In genomic region chr15:75696303-75696657, GRCh38 we compare ENCODE assay signal across 13 cellular contexts. TPM values are rescaled to one million over a fixed set of nuclear protein-coding genes. Genes with fewer than 3 reads are reported as not detected.
DNase-seq lines count a peak whose midpoint lies in the region; ATAC-seq, FAIRE-seq and TF ChIP-seq lines count a peak whose summit lies in the region.
"Had no signal": no experiment of that assay in that cellular context is flagged by ENCODE, and none has a peak within 500 bp of the region (broad histone marks: within the 10 kb centered on the region; RNA-seq: fewer than 3 reads in every experiment).

No MANE protein-coding gene starts in this region.

- H3K18ac ChIP-seq in H1 (ENCODE audit: extremely low read depth, low read length) (no peak overlapping the region), trophoblast cell (ENCODE audit: low read length) (no peak overlapping the region)

- H4K20me1 ChIP-seq in BLaER1 (no peaks in the 10 kb centered on the region), H1 (replicated peaks in 1 of 2; ENCODE audit: control insufficient read depth in 1 of 2, insufficient read depth in 2 of 2, low read length in 2 of 2) (no peaks in the 10 kb centered on the region)

- H2BK120ac ChIP-seq in H1 (replicated peaks; ENCODE audit: low read depth, low read length) (no peak overlapping the region), trophoblast cell (ENCODE audit: insufficient read depth, low read length, poor library complexity) (peak overlapping the region; percentile 19)

- DNase-seq in NT2/D1 (ENCODE audit: low read depth, low spot score) (no peak), H1 (ENCODE audit: low read depth in 1 of 2, low spot score in 2 of 2) (no peak), trophoblast cell (no peak), GM19239 (ENCODE audit: insufficient read length, low spot score) (no peak), NOMO-1 treated with DMSO at 0.1 percent for 48 hours (lab: John Stamatoyannopoulos, UW; ENCODE audit: unreplicated experiment) (no peak)
- DNase-seq in effector CD8-positive, alpha-beta T cell (lab: John Stamatoyannopoulos, UW) = no peak
- no peak for DNase-seq in naive thymus-derived CD4-positive, alpha-beta T cell
- DNase-seq: activated naive CD4-positive, alpha-beta T cell; endodermal cell; PC-3; stimulated activated CD4-positive, alpha-beta T cell treated with anti-CD3 and anti-CD28 coated beads, Interleukin-4, amount 100 ng/mL, for 4 hours; thyroid gland had no signal

- H3K79me1 ChIP-seq in H1 (ENCODE audit: low read depth, low read length) (no peaks in the 10 kb centered on the region), trophoblast cell (ENCODE audit: low read length) (peaks cover 16% of the 10 kb centered on the region)

- H3K14ac ChIP-seq in H1 (ENCODE audit: insufficient read length) (no peak overlapping the region), trophoblast cell (ENCODE audit: low read length) (no peak overlapping the region)

- WGBS in H1 (ENCODE audit: extremely low coverage in 1 of 2, insufficient coverage in 1 of 2, insufficient read length in 1 of 2, insufficient replicate concordance in 2 of 2, low coverage in 1 of 2, low lambda C conversion rate in 2 of 2, missing lambda C conversion rate in 1 of 2), 2 experiments = 90% methylated on average over 13 of the region's 13 CpGs; no CpG with 5 or more reads in 1 of the 2 experiments
- no CpG with 5 or more reads among the region's 13 CpGs for WGBS in trophoblast cell (ENCODE audit: extremely low coverage, insufficient coverage, insufficient read length)

- ATAC-seq in naive thymus-derived CD4-positive, alpha-beta T cell = no peak
- ATAC-seq: PC-3 had no signal

- H3K27me3 ChIP-seq in BLaER1 = no peaks in the 10 kb centered on the region
- H3K27me3 ChIP-seq in NT2/D1 (ENCODE audit: insufficient read depth, insufficient read length) = no peaks in the 10 kb centered on the region
- H3K27me3 ChIP-seq in H1 (replicated peaks in 1 of 4; ENCODE audit: control insufficient read depth in 3 of 4, extremely low read depth in 1 of 4, insufficient read depth in 3 of 4, low read length in 3 of 4) = no peaks in the 10 kb centered on the region
- no peaks in the 10 kb centered on the region for H3K27me3 ChIP-seq in trophoblast cell (ENCODE audit: insufficient read depth, low read length)
- H3K27me3 ChIP-seq in naive thymus-derived CD4-positive, alpha-beta T cell (ENCODE audit: control insufficient read depth in 2 of 2, insufficient read depth in 2 of 2, low read length in 2 of 2) = no peaks in the 10 kb centered on the region
- H3K27me3 ChIP-seq: thyroid gland had no signal

- H3K4me3 Mint-ChIP-seq in naive thymus-derived CD4-positive, alpha-beta T cell = no peak overlapping the region
- H3K4me3 Mint-ChIP-seq: endodermal cell had no signal

- intact Hi-C loops in naive thymus-derived CD4-positive, alpha-beta T cell (cut with micrococcal nuclease) = no loop called here

- no peaks in the 10 kb centered on the region for H3K23me2 ChIP-seq in H1 (ENCODE audit: low read depth, low read length)

- H3K4ac ChIP-seq in H1 (replicated peaks; ENCODE audit: insufficient read length, low read depth, low read length) = no peak overlapping the region
- H3K4ac ChIP-seq in trophoblast cell (ENCODE audit: low read depth, low read length) = no peak overlapping the region

- H3K4me2 ChIP-seq in BLaER1 = peak overlapping the region; percentile 94
- no peak overlapping the region for H3K4me2 ChIP-seq in H1 (ENCODE audit: insufficient read depth in 1 of 2, low read depth in 2 of 2, low read length in 2 of 2)
- H3K4me2 ChIP-seq in trophoblast cell (ENCODE audit: low read length) = no peak overlapping the region

- FAIRE-seq in H1 (lab: Jason Lieb, UNC) = no peak
- no peak for FAIRE-seq in GM19239 (lab: Jason Lieb, UNC)

- H3K27ac Mint-ChIP-seq in naive thymus-derived CD4-positive, alpha-beta T cell = peak overlapping the region in 1 of 9 donors; percentile 6
- H3K27ac Mint-ChIP-seq: endodermal cell had no signal

- POLR2A ChIA-PET in H1 (lab: Charles Lee; ENCODE audit: partially characterized antibody) = no interaction called here
- POLR2A ChIA-PET in naive thymus-derived CD4-positive, alpha-beta T cell (lab: Charles Lee) = no interaction called here

- no peak overlapping the region for H4K12ac ChIP-seq in trophoblast cell (ENCODE audit: low read depth, low read length)

- H2AK5ac ChIP-seq in H1 (ENCODE audit: low read depth, low read length) (0 out of 2 replicates have a peak overlapping the region, but pooled peaks have one; percentile 39), trophoblast cell (ENCODE audit: low read length) (peak overlapping the region; percentile 25)

- no peak for TF ChIP-seq RAD21 in H1 (IDR thresholded peaks at IDR 0.05 in 1 of 2, conservative IDR thresholded peaks at IDR 0.05 in 1 of 2; ENCODE audit: low read depth in 2 of 2, low read length in 2 of 2)

- H3K36me3 ChIP-seq in BLaER1 (no peaks in the 10 kb centered on the region), NT2/D1 (ENCODE audit: insufficient read depth, insufficient read length, low read length) (peaks cover 13% of the 10 kb centered on the region), H1 (ENCODE audit: control insufficient read depth in 2 of 4, insufficient read depth in 4 of 4, low read length in 3 of 4) (no peaks in the 10 kb centered on the region), trophoblast cell (ENCODE audit: control insufficient read depth in 1 of 2, insufficient read depth in 2 of 2, low read length in 2 of 2) (no peaks in the 10 kb centered on the region)
- no peaks in the 10 kb centered on the region for H3K36me3 ChIP-seq in naive thymus-derived CD4-positive, alpha-beta T cell (ENCODE audit: control insufficient read depth in 2 of 3, insufficient read depth in 3 of 3, low read length in 3 of 3)
- H3K36me3 ChIP-seq: thyroid gland had no signal

- H4K5ac ChIP-seq in H1 (ENCODE audit: insufficient read length, low read depth, low read length) = no peak overlapping the region

- H3K9me3 ChIP-seq in BLaER1 (no peaks in the 10 kb centered on the region), NT2/D1 (ENCODE audit: insufficient read depth, low read length) (no peaks in the 10 kb centered on the region), H1 (ENCODE audit: insufficient read depth in 2 of 2, low read depth in 1 of 2, low read length in 1 of 2) (no peaks in the 10 kb centered on the region), trophoblast cell (ENCODE audit: insufficient read depth, low read depth, low read length) (no peaks in the 10 kb centered on the region)
- no peaks in the 10 kb centered on the region for H3K9me3 ChIP-seq in naive thymus-derived CD4-positive, alpha-beta T cell (ENCODE audit: control insufficient read depth in 2 of 3, low read length in 3 of 3)
- H3K9me3 ChIP-seq: thyroid gland had no signal

- H3K9ac ChIP-seq in BLaER1 = peak overlapping the region; percentile 34; the same call in 1 of the 2 replicates
- peak overlapping the region; percentile 38 for H3K9ac ChIP-seq in NT2/D1 (ENCODE audit: insufficient read length, low read depth)
- H3K9ac ChIP-seq in H1 (replicated peaks in 1 of 4; ENCODE audit: extremely low read depth in 1 of 4, low read depth in 3 of 4, low read length in 3 of 4) = no peak overlapping the region
- H3K9ac ChIP-seq in trophoblast cell (ENCODE audit: low read length) = no peak overlapping the region

- CTCF ChIA-PET in H1 (lab: Charles Lee; ENCODE audit: partially characterized antibody) = interaction anchor here (4.0 kb wide), 1 partner anchor 11 kb away, joined by 24 read pairs; no protein-coding TSS in a partner anchor
- CTCF ChIA-PET in naive thymus-derived CD4-positive, alpha-beta T cell (lab: Charles Lee) = no interaction called here

- no peak overlapping the region for H3K23ac ChIP-seq in H1 (ENCODE audit: insufficient read length)
- H3K23ac ChIP-seq in trophoblast cell (ENCODE audit: low read length) = no peak overlapping the region

- no peak overlapping the region for H2BK20ac ChIP-seq in H1 (ENCODE audit: low read length)

- no peak overlapping the region for H3K56ac ChIP-seq in H1 (replicated peaks; ENCODE audit: insufficient read length, low read depth, low read length)

- peaks cover 0 to 3% (median 0%) of the 10 kb centered on the region in 11 donors for H3K9me3 Mint-ChIP-seq in naive thymus-derived CD4-positive, alpha-beta T cell
- H3K9me3 Mint-ChIP-seq: endodermal cell had no signal

- peak overlapping the region; percentile 88; the same call in 1 of the 2 replicates for H2BK15ac ChIP-seq in H1 (ENCODE audit: low read length)

- H4K8ac ChIP-seq in H1 (ENCODE audit: extremely low read depth, insufficient read depth, low read length) (no peak overlapping the region; the same call in 1 of the 2 replicates), trophoblast cell (ENCODE audit: low read depth, low read length) (no peak overlapping the region)

- H2BK5ac ChIP-seq in H1 (ENCODE audit: low read depth, low read length) (peak overlapping the region; percentile 35; the same call in 1 of the 2 replicates), trophoblast cell (ENCODE audit: low read depth, low read length, poor library complexity) (no peak overlapping the region)

- no peaks in the 10 kb centered on the region for H3K79me2 ChIP-seq in H1 (ENCODE audit: control insufficient read depth in 1 of 2, insufficient read depth in 2 of 2, low read length in 2 of 2)
- peaks cover 3% of the 10 kb centered on the region for H3K79me2 ChIP-seq in trophoblast cell (ENCODE audit: control insufficient read depth, insufficient read depth, low read length, poor library complexity)

- H3K4me3 ChIP-seq in BLaER1 (no peak overlapping the region), NT2/D1 (ENCODE audit: insufficient read length, low read depth) (no peak overlapping the region), H1 (ENCODE audit: extremely low read depth in 1 of 4, insufficient read depth in 2 of 4, low read depth in 3 of 4, low read length in 4 of 4) (no peak overlapping the region), trophoblast cell (ENCODE audit: low read depth, low read length) (no peak overlapping the region)
- H3K4me3 ChIP-seq in naive thymus-derived CD4-positive, alpha-beta T cell (ENCODE audit: low read length) = no peak overlapping the region
- H3K4me3 ChIP-seq: thyroid gland had no signal

- H4K91ac ChIP-seq in H1 (replicated peaks; ENCODE audit: insufficient read length, low read length) (no peak overlapping the region), trophoblast cell (ENCODE audit: low read depth, low read length) (peak overlapping the region; percentile 63)

- H3K27me3 Mint-ChIP-seq in naive thymus-derived CD4-positive, alpha-beta T cell = peaks cover 6 to 16% (median 8%) of the 10 kb centered on the region in 5 donors

- H3K4me1 ChIP-seq in BLaER1 = peaks cover 96% of the 10 kb centered on the region
- peaks cover 24% of the 10 kb centered on the region for H3K4me1 ChIP-seq in NT2/D1 (ENCODE audit: insufficient read depth, insufficient read length)
- H3K4me1 ChIP-seq in H1 (replicated peaks in 1 of 4; ENCODE audit: control insufficient read depth in 3 of 4, insufficient read depth in 4 of 4, low read length in 3 of 4) = peaks cover 8 to 22% (median 13%) of the 10 kb centered on the region in 4 experiments
- peaks cover 26 to 33% of the 10 kb centered on the region in 2 experiments for H3K4me1 ChIP-seq in trophoblast cell (ENCODE audit: control insufficient read depth in 1 of 2, insufficient read depth in 2 of 2, low read length in 2 of 2)
- no peaks in the 10 kb centered on the region for H3K4me1 ChIP-seq in naive thymus-derived CD4-positive, alpha-beta T cell (ENCODE audit: control insufficient read depth in 2 of 2, insufficient read depth in 2 of 2, low read length in 2 of 2)

- H3K4me1 Mint-ChIP-seq in naive thymus-derived CD4-positive, alpha-beta T cell = peaks cover 8 to 20% (median 15%) of the 10 kb centered on the region in 7 donors

- no peak for TF ChIP-seq EP300 in H1 (IDR thresholded peaks at IDR 0.05; ENCODE audit: borderline replicate concordance in 1 of 2, low read depth in 2 of 2, low read length in 2 of 2)

- no peak for TF ChIP-seq CTCF in H1 (IDR thresholded peaks at IDR 0.05; ENCODE audit: control extremely low read depth in 1 of 3, insufficient read depth in 1 of 3, low read depth in 1 of 3, low read length in 3 of 3)

- peaks cover 0 to 2% (median 0%) of the 10 kb centered on the region in 5 donors for H3K36me3 Mint-ChIP-seq in naive thymus-derived CD4-positive, alpha-beta T cell

- peak overlapping the region; percentile 75; the same call in 1 of the 2 replicates for H2BK12ac ChIP-seq in H1 (ENCODE audit: low read depth, low read length)
- H2BK12ac ChIP-seq in trophoblast cell (ENCODE audit: low read length) = peak overlapping the region; percentile 45

- no peak overlapping the region for H2AFZ ChIP-seq in H1 (ENCODE audit: low read length)
- no peak overlapping the region for H2AFZ ChIP-seq in trophoblast cell (ENCODE audit: insufficient read depth, low read length, poor library complexity)

- no peak for TF ChIP-seq POLR2A in H1 (IDR thresholded peaks at IDR 0.05; ENCODE audit: control extremely low read depth in 1 of 2, low read depth in 2 of 2, low read length in 2 of 2)

- H3K27ac ChIP-seq in BLaER1 (peak overlapping the region; percentile 84), H1 (ENCODE audit: low read depth, low read length) (no peak overlapping the region), trophoblast cell (ENCODE audit: low read depth, low read length) (no peak overlapping the region)
- H3K27ac ChIP-seq in naive thymus-derived CD4-positive, alpha-beta T cell (ENCODE audit: low read depth, low read length) = no peak overlapping the region
- H3K27ac ChIP-seq: thyroid gland had no signal

RNA-seq across cellular contexts. Expression of gene CSPG4, which starts 16.4 kb away (rescaled TPM):
- 3.0 and 3.2 TPM in 2 replicates for total RNA-seq in H1 (2021; fragmentation: NEBNext Ultra II Directional; extraction: Animal tissue kit (Norgen Biotek cat#: 25700))
- polyA plus RNA-seq in H1 (2011; rRNA removed) = 1.4 and 1.9 TPM in 2 replicates
- polyA plus RNA-seq in H1 (2011; cell fraction: cytosol; rRNA removed) = 1.0 TPM
- polyA plus RNA-seq in H1 (2011; cell fraction: nucleus; rRNA removed) = 4.7 TPM
- 1.5 to 3.6 TPM (median 2.6 TPM) in 4 replicates for polyA plus RNA-seq in H1 (2012, experiment 1 of 2)
- polyA plus RNA-seq in H1 (2012, experiment 2 of 2) = 1.6 TPM
- polyA plus RNA-seq in H1 (2013, experiment 1 of 2) = 3.1 TPM
- 2.0 TPM for polyA plus RNA-seq in H1 (2013, experiment 2 of 2)
- polyA minus RNA-seq in H1 (2011; rRNA and poly(A)+ RNA removed) = 2.5 and 3.3 TPM in 2 replicates
- 2.3 TPM for polyA minus RNA-seq in H1 (2011; cell fraction: cytosol; rRNA and poly(A)+ RNA removed)
- 3.6 TPM for polyA minus RNA-seq in H1 (2011; cell fraction: nucleus; rRNA and poly(A)+ RNA removed)
- 1.1 and 1.3 TPM in 2 replicates for polyA plus RNA-seq in trophoblast cell (2013)
- total RNA-seq in naive thymus-derived CD4-positive, alpha-beta T cell = not detected
- not detected for polyA plus RNA-seq in naive thymus-derived CD4-positive, alpha-beta T cell

RNA-seq across cellular contexts. Expression of gene SNX33, which starts 48.6 kb away (rescaled TPM):
- total RNA-seq in H1 (2021; fragmentation: NEBNext Ultra II Directional; extraction: Animal tissue kit (Norgen Biotek cat#: 25700)) = 22.9 and 24.8 TPM in 2 replicates
- polyA plus RNA-seq in H1 (2011; rRNA removed) = 14.3 and 15.7 TPM in 2 replicates
- 11.5 TPM for polyA plus RNA-seq in H1 (2011; cell fraction: cytosol; rRNA removed)
- polyA plus RNA-seq in H1 (2011; cell fraction: nucleus; rRNA removed) = 25.7 TPM
- 17.5 to 20.7 TPM (median 18.6 TPM) in 4 replicates for polyA plus RNA-seq in H1 (2012, experiment 1 of 2)
- 13.9 TPM for polyA plus RNA-seq in H1 (2012, experiment 2 of 2)
- polyA plus RNA-seq in H1 (2013, experiment 1 of 2) = 10.5 TPM
- polyA plus RNA-seq in H1 (2013, experiment 2 of 2) = 11.4 TPM
- 21.0 and 25.5 TPM in 2 replicates for polyA minus RNA-seq in H1 (2011; rRNA and poly(A)+ RNA removed)
- polyA minus RNA-seq in H1 (2011; cell fraction: cytosol; rRNA and poly(A)+ RNA removed) = 17.4 TPM
- 21.6 TPM for polyA minus RNA-seq in H1 (2011; cell fraction: nucleus; rRNA and poly(A)+ RNA removed)
- 11.9 and 12.6 TPM in 2 replicates for polyA plus RNA-seq in trophoblast cell (2013)
- 1 to 10 TPM in 4 of 5 experiments, under 1 TPM in 1; 0.94 to 3.4 (median 1.4) TPM for total RNA-seq in naive thymus-derived CD4-positive, alpha-beta T cell
- polyA plus RNA-seq in naive thymus-derived CD4-positive, alpha-beta T cell = under 1 TPM; 0.13 to 0.22 TPM

RNA-seq across cellular contexts. Expression of gene IMP3, which starts 56.3 kb away (rescaled TPM):
- total RNA-seq in H1 (2021; fragmentation: NEBNext Ultra II Directional; extraction: Animal tissue kit (Norgen Biotek cat#: 25700)) = 114 and 122 TPM in 2 replicates
- polyA plus RNA-seq in H1 (2011; rRNA removed) = 273 and 278 TPM in 2 replicates
- polyA plus RNA-seq in H1 (2011; cell fraction: cytosol; rRNA removed) = 193 TPM
- 91.6 TPM for polyA plus RNA-seq in H1 (2011; cell fraction: nucleus; rRNA removed)
- polyA plus RNA-seq in H1 (2012, experiment 1 of 2) = 105 to 122 TPM (median 110 TPM) in 4 replicates
- 139 TPM for polyA plus RNA-seq in H1 (2012, experiment 2 of 2)
- polyA plus RNA-seq in H1 (2013, experiment 1 of 2) = 117 TPM
- 117 TPM for polyA plus RNA-seq in H1 (2013, experiment 2 of 2)
- polyA minus RNA-seq in H1 (2011; rRNA and poly(A)+ RNA removed) = 22.0 and 25.5 TPM in 2 replicates
- 48.7 TPM for polyA minus RNA-seq in H1 (2011; cell fraction: cytosol; rRNA and poly(A)+ RNA removed)
- 73.3 TPM for polyA minus RNA-seq in H1 (2011; cell fraction: nucleus; rRNA and poly(A)+ RNA removed)
- 41.5 and 44.6 TPM in 2 replicates for polyA plus RNA-seq in trophoblast cell (2013)
- total RNA-seq in naive thymus-derived CD4-positive, alpha-beta T cell = 100 to 1,000 TPM in 1 of 5 experiments, 10 to 100 TPM in 4; 32.3 to 100 (median 89.5) TPM
- polyA plus RNA-seq in naive thymus-derived CD4-positive, alpha-beta T cell = 100 to 1,000 TPM; 232 to 325 TPM

Comparison
In these comparisons a context has a peak if more than half of its experiments do, and no peak if none do; other contexts are left out.
1. H3K9ac ChIP-seq: peak in BLaER1 (single experiment) and NT2/D1 (single experiment); none in H1 (0 of 4) and trophoblast cell (single experiment).